In the genomic region with DNA sequence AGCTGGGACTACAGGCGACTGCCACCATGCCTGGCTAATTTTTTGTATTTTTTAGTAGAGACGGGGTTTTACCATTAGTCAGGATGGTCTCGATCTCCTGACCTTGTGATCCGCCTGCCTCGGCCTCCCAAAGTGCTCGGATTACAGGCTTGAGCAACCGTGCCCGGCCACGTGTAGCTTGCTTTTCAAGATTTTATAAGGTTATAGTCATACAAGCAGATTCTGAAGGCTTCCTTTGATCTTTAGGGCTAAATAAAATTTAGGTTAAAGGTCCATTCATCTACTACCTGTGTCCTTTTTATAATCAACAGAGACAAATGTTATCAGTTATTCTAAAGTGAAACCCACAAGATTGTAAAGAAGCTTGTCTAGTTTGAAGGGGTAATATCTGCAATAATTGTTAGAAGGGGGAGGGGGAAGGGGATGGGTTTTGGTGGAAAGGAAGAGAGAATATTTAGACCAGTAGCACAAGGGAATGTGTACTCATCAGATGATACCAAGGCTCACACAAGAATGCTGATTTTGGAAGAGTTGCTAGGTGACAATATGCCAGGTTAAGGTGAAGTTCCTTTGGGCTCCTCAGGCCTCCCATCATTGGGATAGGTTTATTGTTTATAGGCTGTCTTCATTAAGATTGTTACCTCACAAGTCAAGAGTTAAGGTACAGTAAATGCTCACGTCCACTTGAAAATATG, we compare ENCODE assay signal across 15 cellular contexts.
DNase-seq lines count a peak whose midpoint lies in the region; ATAC-seq and TF ChIP-seq lines count a peak whose summit lies in the region.
"Had no signal": no experiment of that assay in that cellular context is flagged by ENCODE, and none has a peak within 500 bp of the region (broad histone marks: within the 10 kb centered on the region; RNA-seq: fewer than 3 reads in every experiment).

No MANE protein-coding gene starts in this region.

- intact Hi-C loops in IMR-90 (cut with micrococcal nuclease) = no loop called here

- no peaks in the 10 kb centered on the region for H3K36me3 ChIP-seq in IMR-90 (ENCODE audit: control insufficient read depth, insufficient read depth, low read length)
- H3K36me3 ChIP-seq in osteoblast (ENCODE audit: insufficient read depth, low read length) = no peaks in the 10 kb centered on the region
- no peaks in the 10 kb centered on the region for H3K36me3 ChIP-seq in smooth muscle cell (ENCODE audit: low read depth)
- H3K36me3 ChIP-seq: HAP-1 had no signal

- H3K27me3 ChIP-seq in IMR-90 (ENCODE audit: control insufficient read depth, insufficient read depth, low read length) (no peaks in the 10 kb centered on the region), osteoblast (ENCODE audit: insufficient read depth, low read length) (no peaks in the 10 kb centered on the region), smooth muscle cell (ENCODE audit: low read depth) (no peaks in the 10 kb centered on the region)

- TF ChIP-seq POLR2A in IMR-90 (IDR thresholded peaks at IDR 0.05; ENCODE audit: low read depth, low read length) = no peak

- H3K14ac ChIP-seq in IMR-90 (replicated peaks; ENCODE audit: low read depth, low read length) = no peak overlapping the region

- DNase-seq in IMR-90 (no peak), chondrocyte (ENCODE audit: low spot score) (no peak), osteoblast (ENCODE audit: insufficient read length, low spot score, missing footprints) (peak; percentile 57), smooth muscle cell (lab: John Stamatoyannopoulos, UW; ENCODE audit: unreplicated experiment) (no peak)
- DNase-seq in stimulated activated naive CD4-positive, alpha-beta T cell (lab: John Stamatoyannopoulos, UW) = no peak
- DNase-seq: AML-193; CD4-positive, alpha-beta memory T cell; DMS153; DMS79; GDM1; GM23248 had no signal

- no peaks in the 10 kb centered on the region for H3F3A ChIP-seq in smooth muscle cell (ENCODE audit: low read depth)

- no peaks in the 10 kb centered on the region for H3K9me3 ChIP-seq in IMR-90 (ENCODE audit: control insufficient read depth, insufficient read depth, low read length)
- no peaks in the 10 kb centered on the region for H3K9me3 ChIP-seq in osteoblast (ENCODE audit: low read depth, low read length)
- no peaks in the 10 kb centered on the region for H3K9me3 ChIP-seq in smooth muscle cell (replicated peaks; ENCODE audit: low read depth)
- H3K9me3 ChIP-seq: HAP-1 had no signal

- WGBS in IMR-90 (ENCODE audit: extremely low coverage in 2 of 2, insufficient read length in 1 of 2), 2 experiments = 100% methylated on average over 1 of the region's 10 CpGs; no CpG with 5 or more reads in 1 of the 2 experiments
- 94% methylated on average over 10 of the region's 10 CpGs for WGBS in smooth muscle cell (ENCODE audit: low lambda C conversion rate)

- H4K20me1 ChIP-seq in IMR-90 (ENCODE audit: insufficient read depth, low read length) = no peaks in the 10 kb centered on the region
- H4K20me1 ChIP-seq in osteoblast (ENCODE audit: insufficient read depth, low read length) = no peaks in the 10 kb centered on the region
- no peaks in the 10 kb centered on the region for H4K20me1 ChIP-seq in smooth muscle cell (ENCODE audit: low read depth)

- ATAC-seq in IMR-90 (ENCODE audit: low read depth) (no peak), HG03280 (IDR thresholded peaks at IDR 0.05; ENCODE audit: unreplicated experiment) (no peak), HG03521 (IDR thresholded peaks at IDR 0.05; ENCODE audit: unreplicated experiment) (no peak)

- no peak overlapping the region for H3K27ac ChIP-seq in IMR-90 (ENCODE audit: insufficient read depth, low read length)
- no peak overlapping the region for H3K27ac ChIP-seq in osteoblast (ENCODE audit: low read depth, low read length)
- peak overlapping the region; percentile 28 for H3K27ac ChIP-seq in smooth muscle cell (ENCODE audit: low read depth)
- H3K27ac ChIP-seq: C4-2B, GM23248 had no signal

- POLR2A ChIA-PET in IMR-90 (lab: Charles Lee; ENCODE audit: unreplicated experiment) = no interaction called here

- H3K4me1 ChIP-seq in IMR-90 (ENCODE audit: control insufficient read depth, insufficient read depth, low read length) (peaks cover 11% of the 10 kb centered on the region), osteoblast (ENCODE audit: insufficient read depth, low read length) (no peaks in the 10 kb centered on the region), smooth muscle cell (ENCODE audit: low read depth) (no peaks in the 10 kb centered on the region)

- H3K4me3 ChIP-seq in IMR-90 (ENCODE audit: insufficient read depth, low read depth, low read length) (no peak overlapping the region), osteoblast (ENCODE audit: insufficient read depth, low read length) (no peak overlapping the region), smooth muscle cell (no peak overlapping the region)
- H3K4me3 ChIP-seq: GM23248, HAP-1 had no signal

- H3K4me1 Mint-ChIP-seq in chondrocyte (ENCODE audit: low read depth) = peaks cover 86% of the 10 kb centered on the region

- peak overlapping the region; percentile 62 for H3K27ac Mint-ChIP-seq in chondrocyte (ENCODE audit: unreplicated experiment)
- H3K27ac Mint-ChIP-seq: CD4-positive, alpha-beta memory T cell had no signal

- no peak overlapping the region for H3K56ac ChIP-seq in IMR-90 (ENCODE audit: extremely low read depth, insufficient read depth, low read length)

- no peak overlapping the region for H4K5ac ChIP-seq in IMR-90 (ENCODE audit: low read depth, low read length)

- TF ChIP-seq CTCF in IMR-90 (conservative IDR thresholded peaks at IDR 0.05; ENCODE audit: low read depth, low read length) = no peak
- TF ChIP-seq CTCF in chondrocyte (IDR thresholded peaks at IDR 0.05) = no peak
- no peak for TF ChIP-seq CTCF in osteoblast (IDR thresholded peaks at IDR 0.05; ENCODE audit: extremely low read depth, low read depth, low read length)
- no peak for TF ChIP-seq CTCF in smooth muscle cell (IDR thresholded peaks at IDR 0.05; ENCODE audit: borderline replicate concordance, insufficient read depth, poor library complexity, severe bottlenecking)

- H3K79me1 ChIP-seq in IMR-90 (ENCODE audit: low read depth in 1 of 2, low read length in 2 of 2) = no peaks in the 10 kb centered on the region

- in situ Hi-C loops in IMR-90 (cut with MboI; ENCODE audit: low sequenced_read_pairs) = no loop called here

- no peaks in the 10 kb centered on the region for H3K36me3 Mint-ChIP-seq in chondrocyte (ENCODE audit: low read depth)
- H3K36me3 Mint-ChIP-seq: CD4-positive, alpha-beta memory T cell had no signal

- H3K9me1 ChIP-seq in IMR-90 (ENCODE audit: insufficient read depth, low read length) = peaks cover 6% of the 10 kb centered on the region

- CTCF ChIA-PET in IMR-90 (lab: Yijun Ruan, JAX) = interaction anchor here (1.4 kb wide), 1 partner anchor 487 kb away, joined by 3 read pairs; no protein-coding TSS in a partner anchor

- peak overlapping the region; percentile 27 for H2BK5ac ChIP-seq in IMR-90 (ENCODE audit: low read depth, low read length, poor library complexity, severe bottlenecking)

- peak overlapping the region; percentile 51; the same call in 1 of the 2 replicates for H3K18ac ChIP-seq in IMR-90 (ENCODE audit: low read depth, low read length)

- H3K23ac ChIP-seq in IMR-90 (ENCODE audit: low read depth, low read length) = no peak overlapping the region

- peak overlapping the region; percentile 6; the same call in 1 of the 2 replicates for H4K91ac ChIP-seq in IMR-90 (ENCODE audit: insufficient read depth, low read depth, low read length)

- BruUV-seq in IMR-90 (replicated peaks; lab: Mats Ljungman, UMichigan) = no TSS peak

- H3K9me3 Mint-ChIP-seq in chondrocyte (ENCODE audit: low read depth) = peaks cover 2% of the 10 kb centered on the region
- H3K9me3 Mint-ChIP-seq: CD4-positive, alpha-beta memory T cell had no signal

- H2AK5ac ChIP-seq in IMR-90 (ENCODE audit: low read depth, low read length) = peak overlapping the region; percentile 94

- H3K9ac ChIP-seq in IMR-90 (ENCODE audit: low read depth, low read length) (no peak overlapping the region), smooth muscle cell (ENCODE audit: low read depth) (no peak overlapping the region)
- H3K9ac ChIP-seq: GM23248 had no signal

- H2BK15ac ChIP-seq in IMR-90 (ENCODE audit: low read depth, low read length) = peak overlapping the region; percentile 39; the same call in 1 of the 3 replicates

- H2BK120ac ChIP-seq in IMR-90 (ENCODE audit: low read depth, low read length) = no peak overlapping the region

- TF ChIP-seq RAD21 in IMR-90 (IDR thresholded peaks at IDR 0.05; ENCODE audit: low read length) = no peak

- H2AFZ ChIP-seq in IMR-90 (replicated peaks; ENCODE audit: low read length, poor library complexity) (no peak overlapping the region), osteoblast (ENCODE audit: low read length) (no peak overlapping the region), smooth muscle cell (ENCODE audit: low read depth) (no peak overlapping the region)
- H2AFZ ChIP-seq: GM23248 had no signal

- no peak overlapping the region for H3K4me3 Mint-ChIP-seq in chondrocyte (ENCODE audit: unreplicated experiment)
- H3K4me3 Mint-ChIP-seq: CD4-positive, alpha-beta memory T cell had no signal

- 0 out of 4 replicates have a peak overlapping the region, but pooled peaks of 1 of the 2 experiments have one; percentile 3 for H4K8ac ChIP-seq in IMR-90 (ENCODE audit: low read depth in 2 of 2, low read length in 2 of 2)

- no peak overlapping the region for H3K4me2 ChIP-seq in IMR-90 (ENCODE audit: low read depth, low read length)
- no peak overlapping the region for H3K4me2 ChIP-seq in osteoblast (ENCODE audit: insufficient read depth, low read length)
- H3K4me2 ChIP-seq in smooth muscle cell = no peak overlapping the region

- no peak overlapping the region for H2AK9ac ChIP-seq in IMR-90 (replicated peaks; ENCODE audit: low read depth, low read length, poor library complexity)

- H3K79me2 ChIP-seq in osteoblast (ENCODE audit: insufficient read depth, low read length) (no peaks in the 10 kb centered on the region), smooth muscle cell (ENCODE audit: low read depth) (no peaks in the 10 kb centered on the region)

- dilution Hi-C loops in IMR-90 (cut with HindIII; ENCODE audit: low sequenced_read_pairs, unreplicated experiment) = no loop called here

- no peak overlapping the region for H3K4ac ChIP-seq in IMR-90 (ENCODE audit: low read depth, low read length)

- peak overlapping the region; percentile 30 for H2BK20ac ChIP-seq in IMR-90 (ENCODE audit: low read depth, low read length)

- H3K27me3 Mint-ChIP-seq in chondrocyte (ENCODE audit: low read depth) = no peaks in the 10 kb centered on the region

TF ChIP-seq in IMR-90, 13 proteins besides CTCF, POLR2A, EP300 and RAD21 (continues in another document):
- no peak for TF ChIP-seq RCOR1 (IDR thresholded peaks at IDR 0.05; ENCODE audit: insufficient replicate concordance, low read length)
- TF ChIP-seq CEBPB (IDR thresholded peaks at IDR 0.05; ENCODE audit: low read depth, low read length) = no peak
- TF ChIP-seq CHD1 (IDR thresholded peaks at IDR 0.05; ENCODE audit: low read depth, low read length) = no peak
- TF ChIP-seq FOS (IDR thresholded peaks at IDR 0.05; ENCODE audit: low read depth, low read length) = no peak
